12 cellular contexts compared by ENCODE assay signal in genomic region chr10:88467835-88468485, GRCh38.
"Had no signal": no experiment of that assay in that cellular context is flagged by ENCODE, and none has a peak within 500 bp of the region (broad histone marks: within the 10 kb centered on the region; RNA-seq: fewer than 3 reads in every experiment).

No MANE protein-coding gene starts in this region.

- H3K27me3 ChIP-seq: cardiac muscle cell, uterus had no signal

- H3K36me3 ChIP-seq: cardiac muscle cell, uterus had no signal

- H3K27ac ChIP-seq: cardiac muscle cell, skin epidermis had no signal

- H3K4me3 Mint-ChIP-seq: activated CD8-positive, alpha-beta T cell treated with anti-CD3 and anti-CD28 coated beads, Interleukin-2, amount 10 ng/mL, durations not matched to agents 7 days and 5 days; activated naive CD8-positive, alpha-beta T cell treated with anti-CD3 and anti-CD28 coated beads, Interleukin-2, amount 10 ng/mL, durations not matched to agents 7 days and 5 days; memory B cell had no signal

- H3K27me3 Mint-ChIP-seq: memory B cell had no signal

- H3K27ac Mint-ChIP-seq: activated CD8-positive, alpha-beta T cell treated with anti-CD3 and anti-CD28 coated beads, Interleukin-2, amount 10 ng/mL, durations not matched to agents 7 days and 5 days; activated naive CD8-positive, alpha-beta T cell treated with anti-CD3 and anti-CD28 coated beads, Interleukin-2, amount 10 ng/mL, durations not matched to agents 7 days and 5 days; memory B cell had no signal

- H3K4me1 Mint-ChIP-seq: activated naive CD8-positive, alpha-beta T cell treated with anti-CD3 and anti-CD28 coated beads, Interleukin-2, amount 10 ng/mL, durations not matched to agents 7 days and 5 days had no signal

- FAIRE-seq: colon had no signal

- H3K9me3 ChIP-seq: uterus had no signal

- DNase-seq: activated CD8-positive, alpha-beta memory T cell treated with anti-CD3 and anti-CD28 coated beads, Interleukin-2, amount 50 U/mL, for 48 hours; activated CD8-positive, alpha-beta T cell treated with anti-CD3 and anti-CD28 coated beads, Interleukin-2, amount 10 ng/mL, durations not matched to agents 7 days and 5 days; activated naive CD8-positive, alpha-beta T cell treated with anti-CD3 and anti-CD28 coated beads, Interleukin-2, amount 10 ng/mL, durations not matched to agents 7 days and 5 days; aorta; hypothalamus; left colon; T1000; uterus had no signal

- ATAC-seq: activated CD8-positive, alpha-beta T cell treated with anti-CD3 and anti-CD28 coated beads, Interleukin-2, amount 10 ng/mL, durations not matched to agents 7 days and 5 days; left colon had no signal

- H3K4me3 ChIP-seq: cardiac muscle cell, skin epidermis, uterus had no signal
